ENCODE assay signal across 20 cellular contexts in the genomic region with DNA sequence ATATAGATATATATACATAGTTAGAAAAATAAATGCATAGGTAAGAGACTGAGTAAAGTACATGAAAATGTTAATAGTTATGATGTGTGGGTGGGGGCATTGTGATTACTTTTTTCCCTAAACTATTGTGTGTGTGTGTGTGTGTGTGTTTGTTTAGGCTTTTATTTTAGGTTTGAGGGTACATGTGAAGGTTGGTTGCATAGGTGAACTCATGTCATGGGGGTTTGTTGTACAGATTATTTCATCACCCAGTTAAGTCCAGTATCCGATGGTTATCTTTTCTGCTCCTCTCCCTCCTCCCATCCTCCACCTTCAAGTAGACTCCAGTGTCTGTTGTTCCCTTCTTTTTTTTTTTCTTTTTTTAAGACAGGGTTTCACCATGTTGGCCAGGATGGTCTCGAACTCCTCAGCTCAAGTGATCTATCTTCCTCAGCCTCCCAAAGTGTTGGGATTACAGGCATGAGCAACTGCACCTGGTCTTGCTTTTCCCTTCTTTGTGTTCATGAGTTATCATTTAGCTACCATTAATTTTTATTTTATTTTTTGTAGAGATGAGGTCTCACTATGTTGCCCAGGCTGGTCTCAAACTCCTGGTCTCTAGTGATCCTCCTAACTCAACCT. TPM values are rescaled to one million over a fixed set of nuclear protein-coding genes. Genes with fewer than 3 reads are reported as not detected.
DNase-seq lines count a peak whose midpoint lies in the region; ATAC-seq and TF ChIP-seq lines count a peak whose summit lies in the region.
"Had no signal": no experiment of that assay in that cellular context is flagged by ENCODE, and none has a peak within 500 bp of the region (broad histone marks: within the 10 kb centered on the region; RNA-seq: fewer than 3 reads in every experiment).

No MANE protein-coding gene starts in this region.

- no peak for ATAC-seq in activated naive CD8-positive, alpha-beta T cell treated with anti-CD3 and anti-CD28 coated beads, Interleukin-2, amount 10 ng/mL, durations not matched to agents 7 days and 5 days (ENCODE audit: low read depth)
- no peak for ATAC-seq in CD4-positive, alpha-beta T cell (ENCODE audit: poor library complexity)
- ATAC-seq: GM23338, Panc1, SK-N-SH treated with all-trans-retinoic acid at 6 μM for 48 hours had no signal

- no peaks in the 10 kb centered on the region for H3K9me3 Mint-ChIP-seq in activated naive CD8-positive, alpha-beta T cell treated with anti-CD3 and anti-CD28 coated beads, Interleukin-2, amount 10 ng/mL, durations not matched to agents 7 days and 5 days
- H3K9me3 Mint-ChIP-seq in activated naive CD8-positive, alpha-beta T cell treated with anti-CD3 and anti-CD28 coated beads for 36 hours, result no peaks in the 10 kb centered on the region
- no peaks in the 10 kb centered on the region for H3K9me3 Mint-ChIP-seq in CD4-positive, alpha-beta T cell
- H3K9me3 Mint-ChIP-seq in brain (no peaks in the 10 kb centered on the region), osteocyte (ENCODE audit: unreplicated experiment) (no peaks in the 10 kb centered on the region)
- no peaks in the 10 kb centered on the region for H3K9me3 Mint-ChIP-seq in activated CD4-positive, alpha-beta T cell treated with anti-CD3 and anti-CD28 coated beads, Interleukin-2, amount 10 ng/mL, durations not matched to agents 7 days and 5 days
- H3K9me3 Mint-ChIP-seq: GM23338 had no signal

- H3K27me3 Mint-ChIP-seq in activated naive CD8-positive, alpha-beta T cell treated with anti-CD3 and anti-CD28 coated beads, Interleukin-2, amount 10 ng/mL, durations not matched to agents 7 days and 5 days, result no peaks in the 10 kb centered on the region
- H3K27me3 Mint-ChIP-seq in activated naive CD8-positive, alpha-beta T cell treated with anti-CD3 and anti-CD28 coated beads for 36 hours, result no peaks in the 10 kb centered on the region
- H3K27me3 Mint-ChIP-seq in CD4-positive, alpha-beta T cell, result no peaks in the 10 kb centered on the region
- peaks cover 18% of the 10 kb centered on the region for H3K27me3 Mint-ChIP-seq in brain
- no peaks in the 10 kb centered on the region for H3K27me3 Mint-ChIP-seq in osteocyte (ENCODE audit: unreplicated experiment)
- no peaks in the 10 kb centered on the region for H3K27me3 Mint-ChIP-seq in activated CD4-positive, alpha-beta T cell treated with anti-CD3 and anti-CD28 coated beads, Interleukin-2, amount 10 ng/mL, durations not matched to agents 7 days and 5 days
- H3K27me3 Mint-ChIP-seq: CD4-positive, alpha-beta memory T cell had no signal

- no peaks in the 10 kb centered on the region for H3K27me3 ChIP-seq in CD4-positive, alpha-beta T cell (ENCODE audit: control insufficient read depth, insufficient read depth, low read length)

- TF ChIP-seq CTCF in CD4-positive, alpha-beta T cell (IDR thresholded peaks at IDR 0.05), result no peak
- TF ChIP-seq CTCF in brain (conservative IDR thresholded peaks at IDR 0.05) (no peak), osteocyte (IDR thresholded peaks at IDR 0.05) (no peak)

- no peak for DNase-seq in activated naive CD8-positive, alpha-beta T cell treated with anti-CD3 and anti-CD28 coated beads, Interleukin-2, amount 10 ng/mL, durations not matched to agents 7 days and 5 days
- no peak for DNase-seq in activated naive CD8-positive, alpha-beta T cell treated with anti-CD3 and anti-CD28 coated beads for 36 hours
- no peak for DNase-seq in CD4-positive, alpha-beta T cell
- DNase-seq in osteocyte (ENCODE audit: extremely low spot score, unreplicated experiment), result peak; percentile 17
- DNase-seq in activated CD4-positive, CD25-positive, alpha-beta regulatory T cell (lab: John Stamatoyannopoulos, UW), result no peak
- DNase-seq in activated CD4-positive, alpha-beta T cell treated with anti-CD3 and anti-CD28 coated beads, Interleukin-2, amount 10 ng/mL, durations not matched to agents 7 days and 5 days, result no peak
- DNase-seq: Calu3; CD4-positive, alpha-beta memory T cell; DMS153; IMR-90; NCI-H1105; NCI-H2029 treated with DMSO at 0.1 percent for 48 hours; NCI-H226; NCI-H774; NK-92 treated with Interleukin-12 subunit alpha and Interleukin-12 subunit beta, amount 100 ng/mL, for 24 hours had no signal

- H3K36me3 Mint-ChIP-seq in activated naive CD8-positive, alpha-beta T cell treated with anti-CD3 and anti-CD28 coated beads, Interleukin-2, amount 10 ng/mL, durations not matched to agents 7 days and 5 days, result peaks cover 7% of the 10 kb centered on the region
- H3K36me3 Mint-ChIP-seq in activated naive CD8-positive, alpha-beta T cell treated with anti-CD3 and anti-CD28 coated beads for 36 hours, result peaks cover 10% of the 10 kb centered on the region
- peaks cover 9% of the 10 kb centered on the region for H3K36me3 Mint-ChIP-seq in CD4-positive, alpha-beta T cell (ENCODE audit: low read depth)
- H3K36me3 Mint-ChIP-seq in brain, result peaks cover 4% of the 10 kb centered on the region
- peaks cover 3% of the 10 kb centered on the region for H3K36me3 Mint-ChIP-seq in osteocyte (ENCODE audit: unreplicated experiment)
- H3K36me3 Mint-ChIP-seq in activated CD4-positive, alpha-beta T cell treated with anti-CD3 and anti-CD28 coated beads, Interleukin-2, amount 10 ng/mL, durations not matched to agents 7 days and 5 days (ENCODE audit: low read depth), result peaks cover 6% of the 10 kb centered on the region

- intact Hi-C loops in CD4-positive, alpha-beta T cell (cut with DNase I, micrococcal nuclease), result loop anchor here in 1 of 2 experiments (5.0 to 10.0 kb wide), 5 partner anchors 77 to 546 kb away; partner anchors contain the start of genes CCAR1, DDX21, DDX50 and HNRNPH3

- H3K9me3 ChIP-seq in CD4-positive, alpha-beta T cell (ENCODE audit: control insufficient read depth, low read length), result no peaks in the 10 kb centered on the region
- H3K9me3 ChIP-seq: HAP-1 had no signal

- peaks cover 16% of the 10 kb centered on the region for H3K4me1 Mint-ChIP-seq in activated naive CD8-positive, alpha-beta T cell treated with anti-CD3 and anti-CD28 coated beads, Interleukin-2, amount 10 ng/mL, durations not matched to agents 7 days and 5 days
- peaks cover 17% of the 10 kb centered on the region for H3K4me1 Mint-ChIP-seq in activated naive CD8-positive, alpha-beta T cell treated with anti-CD3 and anti-CD28 coated beads for 36 hours
- peaks cover 18% of the 10 kb centered on the region for H3K4me1 Mint-ChIP-seq in CD4-positive, alpha-beta T cell (ENCODE audit: low read depth)
- H3K4me1 Mint-ChIP-seq in brain (peaks cover 26% of the 10 kb centered on the region), osteocyte (ENCODE audit: unreplicated experiment) (peaks cover 20% of the 10 kb centered on the region)
- peaks cover 20% of the 10 kb centered on the region for H3K4me1 Mint-ChIP-seq in activated CD4-positive, alpha-beta T cell treated with anti-CD3 and anti-CD28 coated beads, Interleukin-2, amount 10 ng/mL, durations not matched to agents 7 days and 5 days

- POLR2A ChIA-PET in activated naive CD8-positive, alpha-beta T cell treated with anti-CD3 and anti-CD28 coated beads, Interleukin-2, amount 10 ng/mL, durations not matched to agents 7 days and 5 days (lab: Charles Lee), result interaction anchor here (1.0 to 1.1 kb wide), 2 partner anchors 63 to 76 kb away, joined by 3 to 8 read pairs; partner anchors contain the start of genes DNA2 and PBLD
- POLR2A ChIA-PET in CD4-positive, alpha-beta T cell (lab: Charles Lee), result no interaction called here
- POLR2A ChIA-PET in activated CD4-positive, alpha-beta T cell treated with anti-CD3 and anti-CD28 coated beads, Interleukin-2, amount 10 ng/mL, durations not matched to agents 7 days and 5 days (lab: Charles Lee), result no interaction called here

- H3K4me3 Mint-ChIP-seq in activated naive CD8-positive, alpha-beta T cell treated with anti-CD3 and anti-CD28 coated beads, Interleukin-2, amount 10 ng/mL, durations not matched to agents 7 days and 5 days, result no peak overlapping the region
- no peak overlapping the region for H3K4me3 Mint-ChIP-seq in activated naive CD8-positive, alpha-beta T cell treated with anti-CD3 and anti-CD28 coated beads for 36 hours
- H3K4me3 Mint-ChIP-seq in CD4-positive, alpha-beta T cell, result peak overlapping the region; percentile 54
- H3K4me3 Mint-ChIP-seq in brain (peak overlapping the region in 3 of 5 experiments; percentile 23 to 28 (median 24)), osteocyte (ENCODE audit: unreplicated experiment) (no peak overlapping the region)
- no peak overlapping the region for H3K4me3 Mint-ChIP-seq in activated CD4-positive, alpha-beta T cell treated with anti-CD3 and anti-CD28 coated beads, Interleukin-2, amount 10 ng/mL, durations not matched to agents 7 days and 5 days
- H3K4me3 Mint-ChIP-seq: GM23338 had no signal

- H3K27ac Mint-ChIP-seq in activated naive CD8-positive, alpha-beta T cell treated with anti-CD3 and anti-CD28 coated beads, Interleukin-2, amount 10 ng/mL, durations not matched to agents 7 days and 5 days, result peak overlapping the region; percentile 16
- H3K27ac Mint-ChIP-seq in activated naive CD8-positive, alpha-beta T cell treated with anti-CD3 and anti-CD28 coated beads for 36 hours, result no peak overlapping the region
- no peak overlapping the region for H3K27ac Mint-ChIP-seq in CD4-positive, alpha-beta T cell
- H3K27ac Mint-ChIP-seq in brain (peak overlapping the region in 1 of 5 experiments; percentile 98), osteocyte (ENCODE audit: unreplicated experiment) (no peak overlapping the region)
- no peak overlapping the region for H3K27ac Mint-ChIP-seq in activated CD4-positive, alpha-beta T cell treated with anti-CD3 and anti-CD28 coated beads, Interleukin-2, amount 10 ng/mL, durations not matched to agents 7 days and 5 days
- H3K27ac Mint-ChIP-seq: GM23338 had no signal

- no peak overlapping the region for H3K27ac ChIP-seq in CD4-positive, alpha-beta T cell (ENCODE audit: low read depth, low read length)

- CTCF ChIA-PET in CD4-positive, alpha-beta T cell (lab: Charles Lee), result no interaction called here
- CTCF ChIA-PET in activated CD4-positive, alpha-beta T cell treated with anti-CD3 and anti-CD28 coated beads, Interleukin-2, amount 10 ng/mL, durations not matched to agents 7 days and 5 days (lab: Charles Lee), result interaction anchor here (0.6 to 1.6 kb wide), 5 partner anchors 10 to 128 kb away, joined by 3 to 4 read pairs (median 3); no protein-coding TSS in a partner anchor

RNA-seq across cellular contexts. Expression of gene RUFY2, which starts 1.9 kb away (rescaled TPM):
- 10 to 100 TPM; 15.5 to 22.6 TPM for total RNA-seq in activated naive CD8-positive, alpha-beta T cell treated with anti-CD3 and anti-CD28 coated beads, Interleukin-2, amount 10 ng/mL, durations not matched to agents 7 days and 5 days
- total RNA-seq in activated naive CD8-positive, alpha-beta T cell treated with anti-CD3 and anti-CD28 coated beads for 36 hours, result 1 to 10 TPM; 7.1 TPM
- 10 to 100 TPM; 10.7 to 14.8 TPM for total RNA-seq in CD4-positive, alpha-beta T cell
- 7.4 TPM for polyA plus RNA-seq in brain (ENCODE audit: insufficient read depth, low read depth, low replicate concordance)
- total RNA-seq in osteocyte, result 27.6 and 32.4 TPM in 2 replicates
- total RNA-seq in activated CD4-positive, alpha-beta T cell treated with anti-CD3 and anti-CD28 coated beads, Interleukin-2, amount 10 ng/mL, durations not matched to agents 7 days and 5 days, result 10 to 100 TPM; 13.0 TPM

Comparison
In these comparisons a context has a peak if more than half of its experiments do, and no peak if none do; other contexts are left out.
1. H3K4me3 Mint-ChIP-seq: peak in CD4-positive, alpha-beta T cell (single experiment) and brain (3 of 5); none in activated naive CD8-positive, alpha-beta T cell treated with anti-CD3 and anti-CD28 coated beads, Interleukin-2, amount 10 ng/mL, durations not matched to agents 7 days and 5 days (single experiment), activated naive CD8-positive, alpha-beta T cell treated with anti-CD3 and anti-CD28 coated beads for 36 hours (single experiment), osteocyte (single experiment) and activated CD4-positive, alpha-beta T cell treated with anti-CD3 and anti-CD28 coated beads, Interleukin-2, amount 10 ng/mL, durations not matched to agents 7 days and 5 days (single experiment).